In the genomic region with DNA sequence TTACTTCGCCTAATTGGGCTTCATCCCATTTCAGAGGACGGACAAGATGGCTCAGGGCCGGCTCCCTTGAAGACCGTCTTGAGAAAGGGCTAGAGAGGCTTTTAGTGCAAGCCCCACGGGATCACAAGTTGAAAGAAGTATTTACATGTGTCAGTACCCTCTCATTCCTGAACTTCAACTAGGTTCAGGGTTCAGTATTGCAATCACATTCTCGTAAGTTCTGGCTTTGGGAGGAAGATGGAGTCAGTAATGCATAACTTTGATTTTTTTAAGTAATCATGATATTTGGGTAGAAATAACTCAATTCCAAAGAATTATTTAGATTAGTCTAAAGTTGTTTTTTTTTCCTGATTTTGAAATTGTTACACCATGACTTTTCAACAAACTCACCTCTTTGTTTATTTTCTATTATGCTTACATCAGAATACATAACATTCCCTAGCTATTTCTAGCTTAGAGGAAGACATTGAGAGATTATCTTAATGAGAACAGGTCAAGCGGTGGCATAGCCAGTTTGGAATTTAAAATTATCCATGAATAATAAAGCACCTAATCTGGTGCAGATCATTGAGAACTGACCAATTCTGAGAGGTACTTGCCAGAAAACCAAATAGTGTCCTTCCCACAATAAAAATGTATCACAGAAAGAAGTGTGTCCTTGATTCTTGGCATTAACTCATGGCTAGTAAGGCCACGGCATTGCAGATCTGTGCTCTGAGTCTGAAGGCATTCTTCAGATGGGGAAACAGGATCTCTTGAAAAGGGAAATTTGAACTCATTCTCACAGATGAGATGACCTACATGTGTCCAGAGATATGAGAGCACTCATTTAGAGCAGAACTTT, we compare ENCODE assay signal across 1 cellular context.
TF ChIP-seq lines count a peak whose summit lies in the region.

No MANE protein-coding gene starts in this region.

TF ChIP-seq in SK-N-SH, 30 proteins besides CTCF, POLR2A, EP300 and RAD21 (continued from another document):
- TF ChIP-seq, protein P1, sequence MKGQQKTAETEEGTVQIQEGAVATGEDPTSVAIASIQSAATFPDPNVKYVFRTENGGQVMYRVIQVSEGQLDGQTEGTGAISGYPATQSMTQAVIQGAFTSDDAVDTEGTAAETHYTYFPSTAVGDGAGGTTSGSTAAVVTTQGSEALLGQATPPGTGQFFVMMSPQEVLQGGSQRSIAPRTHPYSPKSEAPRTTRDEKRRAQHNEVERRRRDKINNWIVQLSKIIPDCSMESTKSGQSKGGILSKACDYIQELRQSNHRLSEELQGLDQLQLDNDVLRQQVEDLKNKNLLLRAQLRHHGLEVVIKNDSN (IDR thresholded peaks at IDR 0.05; ENCODE audit: borderline replicate concordance, low read depth) = no peak
- TF ChIP-seq NFIC (IDR thresholded peaks at IDR 0.05; ENCODE audit: borderline replicate concordance) (no peak), SMC3 (IDR thresholded peaks at IDR 0.05; ENCODE audit: low read depth, low read length) (no peak), EZH2phosphoT487 (IDR thresholded peaks at IDR 0.05; ENCODE audit: borderline replicate concordance, low read depth) (no peak)
